ENCODE assay signal across 10 cellular contexts in genomic region chr19:31340059-31341025, GRCh38. TPM values are rescaled to one million over a fixed set of nuclear protein-coding genes. Genes with fewer than 3 reads are reported as not detected.
DNase-seq lines count a peak whose midpoint lies in the region; TF ChIP-seq lines count a peak whose summit lies in the region.
"Had no signal": no experiment of that assay in that cellular context is flagged by ENCODE, and none has a peak within 500 bp of the region (broad histone marks: within the 10 kb centered on the region; RNA-seq: fewer than 3 reads in every experiment).

No MANE protein-coding gene starts in this region.

- H3K27ac ChIP-seq in neuronal stem cell (replicated peaks; ENCODE audit: low read length), result no peak overlapping the region

- H2BK15ac ChIP-seq in neuronal stem cell (ENCODE audit: low read length), result no peak overlapping the region

- no peaks in the 10 kb centered on the region for H3K36me3 ChIP-seq in neuronal stem cell (replicated peaks in 1 of 2; ENCODE audit: control insufficient read depth in 2 of 2, insufficient read depth in 2 of 2, low read length in 2 of 2)

- H3K4ac ChIP-seq in neuronal stem cell (ENCODE audit: low read length), result no peak overlapping the region

- H3K14ac ChIP-seq in neuronal stem cell (ENCODE audit: low read length), result no peak overlapping the region

- peak overlapping the region; percentile 17 for H3K18ac ChIP-seq in neuronal stem cell (ENCODE audit: low read length)

- H2AK5ac ChIP-seq in neuronal stem cell (ENCODE audit: low read depth, low read length), result no peak overlapping the region

- H2BK5ac ChIP-seq in neuronal stem cell (ENCODE audit: low read length), result no peak overlapping the region

- no peak overlapping the region for H4K91ac ChIP-seq in neuronal stem cell (ENCODE audit: low read depth, low read length, poor library complexity)

- H3K27me3 ChIP-seq in neuronal stem cell (ENCODE audit: control insufficient read depth in 3 of 3, insufficient read depth in 3 of 3, low read depth in 1 of 3, low read length in 3 of 3), result peaks cover 0 to 22% (median 2%) of the 10 kb centered on the region in 3 experiments

- no peak overlapping the region for H2BK12ac ChIP-seq in neuronal stem cell (ENCODE audit: low read length)

- WGBS in neuronal stem cell (ENCODE audit: extremely low coverage in 2 of 2, insufficient read length in 2 of 2, insufficient replicate concordance in 1 of 2), 2 donors, result no CpG with 5 or more reads among the region's 14 CpGs

- no peaks in the 10 kb centered on the region for H3K9me3 ChIP-seq in neuronal stem cell (replicated peaks in 1 of 2; ENCODE audit: control insufficient read depth in 2 of 2, insufficient read depth in 1 of 2, low read depth in 1 of 2, low read length in 2 of 2)

- H2BK120ac ChIP-seq in neuronal stem cell (ENCODE audit: low read depth, low read length), result no peak overlapping the region

- H3K4me2 ChIP-seq in neuronal stem cell (ENCODE audit: insufficient read depth, low read length, poor library complexity, severe bottlenecking), result no peak overlapping the region

- H4K8ac ChIP-seq in neuronal stem cell (ENCODE audit: low read depth, low read length), result no peak overlapping the region

- H3K9ac ChIP-seq in neuronal stem cell (ENCODE audit: low read depth, low read length, poor library complexity), result no peak overlapping the region

- no peak overlapping the region for H3K4me3 ChIP-seq in astrocyte of the spinal cord (ENCODE audit: low read depth, low read length)
- H3K4me3 ChIP-seq in neuronal stem cell (ENCODE audit: low read length in 2 of 2), result no peak overlapping the region
- H3K4me3 ChIP-seq: skin epidermis had no signal

- H3K4me1 ChIP-seq in neuronal stem cell (ENCODE audit: control insufficient read depth in 2 of 2, insufficient read depth in 1 of 2, low read depth in 1 of 2, low read length in 2 of 2), result no peaks in the 10 kb centered on the region

- H2AFZ ChIP-seq in neuronal stem cell (ENCODE audit: low read length), result no peak overlapping the region

- no peaks in the 10 kb centered on the region for H3K79me1 ChIP-seq in neuronal stem cell (ENCODE audit: low read depth, low read length)

- in situ Hi-C loops in astrocyte of the spinal cord (cut with HindIII; ENCODE audit: low sequenced_read_pairs), result no loop called here

- H3K23ac ChIP-seq in neuronal stem cell (ENCODE audit: low read depth, low read length, poor library complexity), result no peak overlapping the region

- peak; percentile 73 for DNase-seq in D341Med (ENCODE audit: low spot score)
- DNase-seq in NCI-H1105 treated with DMSO at 0.1 percent for 48 hours (lab: John Stamatoyannopoulos, UW), result peak; percentile 96
- peak; percentile 78 for DNase-seq in astrocyte of the spinal cord (ENCODE audit: low read depth, low spot score)
- no peak for DNase-seq in neuronal stem cell (ENCODE audit: low spot score)
- DNase-seq in NCI-H345 treated with DMSO at 0.1 percent for 48 hours (lab: John Stamatoyannopoulos, UW; ENCODE audit: unreplicated experiment), result no peak
- no peak for DNase-seq in NCI-H2029 (lab: John Stamatoyannopoulos, UW)
- no peak for DNase-seq in OCI-M1 (lab: John Stamatoyannopoulos, UW)
- DNase-seq in NCI-H187 treated with DMSO at 0.1 percent for 48 hours (lab: John Stamatoyannopoulos, UW), result no peak
- DNase-seq: NCI-H748 treated with DMSO at 0.1 percent for 48 hours had no signal

- TF ChIP-seq CTCF in astrocyte of the spinal cord (IDR thresholded peaks at IDR 0.05; ENCODE audit: low read depth, low read length), result no peak

RNA-seq across cellular contexts. Expression of gene TSHZ3, which starts 8.9 kb away (rescaled TPM):
- 1.5 TPM for polyA plus RNA-seq in neuronal stem cell (2013, experiment 1 of 2)
- 1.6 TPM for polyA plus RNA-seq in neuronal stem cell (2013, experiment 2 of 2)

Comparison
In these comparisons a context has a peak if more than half of its experiments do, and no peak if none do; other contexts are left out.
1. DNase-seq: peak in D341Med (single experiment), NCI-H1105 treated with DMSO at 0.1 percent for 48 hours (single experiment) and astrocyte of the spinal cord (single experiment); none in neuronal stem cell (single experiment), NCI-H345 treated with DMSO at 0.1 percent for 48 hours (single experiment), NCI-H2029 (single experiment), OCI-M1 (single experiment) and NCI-H187 treated with DMSO at 0.1 percent for 48 hours (single experiment).